Comparison of ENCODE assay signal across 7 cellular contexts in the genomic region with DNA sequence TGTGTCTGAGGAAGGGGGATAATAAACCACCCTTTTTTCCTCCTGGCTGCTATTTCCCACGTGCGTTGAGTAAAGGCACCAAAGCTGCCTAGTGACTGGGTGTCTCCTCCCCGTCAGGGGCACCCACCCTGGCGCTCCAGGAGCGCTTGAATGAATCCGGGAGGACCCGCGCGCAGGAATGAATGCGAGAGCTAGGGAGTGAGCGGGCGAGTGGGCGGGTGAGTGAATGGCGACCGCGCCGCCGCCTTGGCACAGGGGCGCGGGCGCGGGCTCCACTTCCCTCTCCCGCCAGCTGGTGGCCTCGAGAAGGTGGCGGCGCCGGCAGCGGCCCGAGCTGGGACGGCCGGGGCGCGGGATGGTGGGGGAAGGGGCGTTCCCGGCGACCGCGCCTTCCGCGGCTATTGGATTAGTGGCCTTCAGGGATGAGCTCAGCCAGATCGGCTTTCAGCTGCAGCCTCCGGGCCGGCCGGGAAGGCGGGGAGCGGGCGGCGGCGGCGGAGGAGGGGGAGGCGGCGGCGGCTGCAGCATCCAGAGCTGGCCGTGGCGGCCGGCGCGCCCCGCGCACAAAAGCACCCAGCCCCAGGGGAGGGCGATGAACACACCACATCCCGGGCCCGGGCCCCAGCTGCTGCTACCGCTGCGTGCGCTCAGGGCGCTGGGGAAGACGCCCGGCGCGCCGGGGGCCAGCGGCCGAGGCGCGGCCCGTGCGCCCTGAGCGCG. TPM values are rescaled to one million over a fixed set of nuclear protein-coding genes. Genes with fewer than 3 reads are reported as not detected.
DNase-seq lines count a peak whose midpoint lies in the region; ATAC-seq and TF ChIP-seq lines count a peak whose summit lies in the region.

Gene SPSB4 (plus strand): TSS at position 435 of the 720 bp plus-strand sequence. CDS start 14,758 bp downstream, outside the sequence.

- peak; percentile 86 for ATAC-seq in gastroesophageal sphincter

- H3K9me3 ChIP-seq in gastroesophageal sphincter, result no peaks in the 10 kb centered on the region
- no peaks in the 10 kb centered on the region for H3K9me3 ChIP-seq in osteoblast (ENCODE audit: low read depth, low read length)

- H3K4me2 ChIP-seq in osteoblast (ENCODE audit: insufficient read depth, low read length), result no peak within 1 kb of the TSS

- DNase-seq in GDM1 (lab: John Stamatoyannopoulos, UW) (peak; percentile 75), NCI-H1105 (lab: John Stamatoyannopoulos, UW) (peak; percentile 77), osteoblast (ENCODE audit: insufficient read length, low spot score, missing footprints) (peak; percentile 93), GM19238 (ENCODE audit: insufficient read length, low spot score) (no peak), GM13976 (ENCODE audit: low spot score) (no peak)

- H3K36me3 ChIP-seq in gastroesophageal sphincter (no peaks in the 10 kb centered on the region), osteoblast (ENCODE audit: insufficient read depth, low read length) (no peaks in the 10 kb centered on the region)

- TF ChIP-seq EP300 in gastroesophageal sphincter (IDR thresholded peaks at IDR 0.05), result no peak

- H2AFZ ChIP-seq in osteoblast (ENCODE audit: low read length), result no peak within 1 kb of the TSS

- peaks cover 0 to 29% (median 21%) of the 10 kb centered on the region in 3 donors for H3K4me1 ChIP-seq in gastroesophageal sphincter
- no peaks in the 10 kb centered on the region for H3K4me1 ChIP-seq in osteoblast (ENCODE audit: insufficient read depth, low read length)

- no peaks in the 10 kb centered on the region for H4K20me1 ChIP-seq in osteoblast (ENCODE audit: insufficient read depth, low read length)

- H3K27ac ChIP-seq in gastroesophageal sphincter (peak within 1 kb of the TSS in 3 of 4 donors; percentile 51 to 73 (median 70)), osteoblast (ENCODE audit: low read depth, low read length) (no peak within 1 kb of the TSS)

- H3K79me2 ChIP-seq in osteoblast (ENCODE audit: insufficient read depth, low read length), result no peaks in the 10 kb centered on the region

- H3K4me3 ChIP-seq in WI38 (ENCODE audit: low read depth, low read length) (peak within 1 kb of the TSS; percentile 26; the same call in 1 of the 2 replicates), gastroesophageal sphincter (peak within 1 kb of the TSS; percentile 21 to 64), osteoblast (ENCODE audit: insufficient read depth, low read length) (no peak within 1 kb of the TSS)

- in situ Hi-C loops in GM13976 (cut with MboI; ENCODE audit: low sequenced_read_pairs, unreplicated experiment), result no loop called here

- TF ChIP-seq CTCF in WI38 (IDR thresholded peaks at IDR 0.05; ENCODE audit: low read depth, low read length) (no peak), gastroesophageal sphincter (IDR thresholded peaks at IDR 0.05) (peak in 2 of 4 experiments; percentile 57 to 67), osteoblast (IDR thresholded peaks at IDR 0.05; ENCODE audit: extremely low read depth, low read depth, low read length) (no peak), GM13976 (IDR thresholded peaks at IDR 0.05; ENCODE audit: borderline replicate concordance, control extremely low read depth, extremely low read depth, insufficient read depth, missing control alignments) (no peak)

- H3K27me3 ChIP-seq in gastroesophageal sphincter (peaks cover 51% of the 10 kb centered on the region), osteoblast (ENCODE audit: insufficient read depth, low read length) (peaks cover 56% of the 10 kb centered on the region)

- TF ChIP-seq POLR2A in gastroesophageal sphincter (IDR thresholded peaks at IDR 0.05), result no peak

- WGBS in gastroesophageal sphincter (ENCODE audit: low coverage in 1 of 2), 2 donors, result no CpG with 5 or more reads among the region's 80 CpGs

RNA-seq across cellular contexts. Expression of gene SPSB4, which starts in this region (rescaled TPM):
- total RNA-seq in gastroesophageal sphincter (1 to 10 TPM in 3 of 4 donors, under 1 TPM in 1; 0.22 to 3.4 (median 1.2) TPM), osteoblast (not detected in 2 replicates)

Comparison
In these comparisons a context has a peak if more than half of its experiments do, and no peak if none do; other contexts are left out.
1. Peak in DNase-seq in osteoblast; RNA of the gene not detected or under 1 TPM.
2. DNase-seq: peak in GDM1 (single experiment) and NCI-H1105 (single experiment); none in GM19238 (single experiment) and GM13976 (single experiment).